In genomic region chr18:76819411-76820136, GRCh38 we compare ENCODE assay signal across 12 cellular contexts. TPM values are rescaled to one million over a fixed set of nuclear protein-coding genes. Genes with fewer than 3 reads are reported as not detected.
DNase-seq lines count a peak whose midpoint lies in the region; ATAC-seq and TF ChIP-seq lines count a peak whose summit lies in the region.
"Had no signal": no experiment of that assay in that cellular context is flagged by ENCODE, and none has a peak within 500 bp of the region (broad histone marks: within the 10 kb centered on the region; RNA-seq: fewer than 3 reads in every experiment).

No MANE protein-coding gene starts in this region.

- ATAC-seq in GM18907 (IDR thresholded peaks at IDR 0.05; ENCODE audit: unreplicated experiment), result no peak

- intact Hi-C loops in posterior cingulate gyrus (cut with DNase I), result no loop called here

- H3K27me3 Mint-ChIP-seq in activated CD4-positive, alpha-beta T cell treated with anti-CD3 and anti-CD28 coated beads, Interleukin-2, amount 10 ng/mL, durations not matched to agents 7 days and 5 days, result no peaks in the 10 kb centered on the region
- peaks cover 3% of the 10 kb centered on the region; the same call in 1 of the 2 replicates for H3K27me3 Mint-ChIP-seq in HFFc6 (ENCODE audit: insufficient read depth)
- H3K27me3 Mint-ChIP-seq in activated naive CD8-positive, alpha-beta T cell treated with anti-CD3 and anti-CD28 coated beads for 36 hours, result no peaks in the 10 kb centered on the region

- no peak for TF ChIP-seq CTCF in HFFc6 (IDR thresholded peaks at IDR 0.05)
- TF ChIP-seq CTCF in osteoblast (IDR thresholded peaks at IDR 0.05; ENCODE audit: extremely low read depth, low read depth, low read length), result no peak

- peaks cover 61% of the 10 kb centered on the region for H3K79me2 ChIP-seq in osteoblast (ENCODE audit: insufficient read depth, low read length)

- H3K4me1 Mint-ChIP-seq in activated CD4-positive, alpha-beta T cell treated with anti-CD3 and anti-CD28 coated beads, Interleukin-2, amount 10 ng/mL, durations not matched to agents 7 days and 5 days, result peaks cover 42% of the 10 kb centered on the region
- H3K4me1 Mint-ChIP-seq in HFFc6 (ENCODE audit: low read depth), result peaks cover 29% of the 10 kb centered on the region
- H3K4me1 Mint-ChIP-seq in activated naive CD8-positive, alpha-beta T cell treated with anti-CD3 and anti-CD28 coated beads for 36 hours, result peaks cover 29% of the 10 kb centered on the region

- peaks cover 31% of the 10 kb centered on the region for H3K36me3 Mint-ChIP-seq in activated CD4-positive, alpha-beta T cell treated with anti-CD3 and anti-CD28 coated beads, Interleukin-2, amount 10 ng/mL, durations not matched to agents 7 days and 5 days (ENCODE audit: low read depth)
- peaks cover 17% of the 10 kb centered on the region for H3K36me3 Mint-ChIP-seq in HFFc6 (ENCODE audit: low read depth)
- H3K36me3 Mint-ChIP-seq in activated naive CD8-positive, alpha-beta T cell treated with anti-CD3 and anti-CD28 coated beads for 36 hours, result peaks cover 21% of the 10 kb centered on the region

- H4K20me1 ChIP-seq in osteoblast (ENCODE audit: insufficient read depth, low read length), result peaks cover 13% of the 10 kb centered on the region

- POLR2A ChIA-PET in activated CD4-positive, alpha-beta T cell treated with anti-CD3 and anti-CD28 coated beads, Interleukin-2, amount 10 ng/mL, durations not matched to agents 7 days and 5 days (lab: Charles Lee), result no interaction called here

- H3K36me3 ChIP-seq in osteoblast (ENCODE audit: insufficient read depth, low read length), result peaks cover 4% of the 10 kb centered on the region

- H3K4me3 ChIP-seq in osteoblast (ENCODE audit: insufficient read depth, low read length), result no peak overlapping the region
- H3K4me3 ChIP-seq: upper lobe of left lung had no signal

- H3K27me3 ChIP-seq in osteoblast (ENCODE audit: insufficient read depth, low read length), result no peaks in the 10 kb centered on the region
- H3K27me3 ChIP-seq: upper lobe of left lung had no signal

- H3K4me2 ChIP-seq in osteoblast (ENCODE audit: insufficient read depth, low read length), result peak overlapping the region; percentile 28

- H3K4me1 ChIP-seq in osteoblast (ENCODE audit: insufficient read depth, low read length), result peaks cover 9% of the 10 kb centered on the region

- H3K9me3 Mint-ChIP-seq in activated CD4-positive, alpha-beta T cell treated with anti-CD3 and anti-CD28 coated beads, Interleukin-2, amount 10 ng/mL, durations not matched to agents 7 days and 5 days, result no peaks in the 10 kb centered on the region
- H3K9me3 Mint-ChIP-seq in HFFc6, result no peaks in the 10 kb centered on the region
- no peaks in the 10 kb centered on the region for H3K9me3 Mint-ChIP-seq in activated naive CD8-positive, alpha-beta T cell treated with anti-CD3 and anti-CD28 coated beads for 36 hours

- H3K4me3 Mint-ChIP-seq in activated CD4-positive, alpha-beta T cell treated with anti-CD3 and anti-CD28 coated beads, Interleukin-2, amount 10 ng/mL, durations not matched to agents 7 days and 5 days, result peak overlapping the region; percentile 94
- H3K4me3 Mint-ChIP-seq in HFFc6, result peak overlapping the region; percentile 86
- H3K4me3 Mint-ChIP-seq in activated naive CD8-positive, alpha-beta T cell treated with anti-CD3 and anti-CD28 coated beads for 36 hours, result peak overlapping the region; percentile 40

- no peak overlapping the region for H3K27ac Mint-ChIP-seq in activated CD4-positive, alpha-beta T cell treated with anti-CD3 and anti-CD28 coated beads, Interleukin-2, amount 10 ng/mL, durations not matched to agents 7 days and 5 days
- H3K27ac Mint-ChIP-seq in HFFc6, result no peak overlapping the region
- no peak overlapping the region for H3K27ac Mint-ChIP-seq in activated naive CD8-positive, alpha-beta T cell treated with anti-CD3 and anti-CD28 coated beads for 36 hours

- no peak overlapping the region for H3K27ac ChIP-seq in osteoblast (ENCODE audit: low read depth, low read length)
- H3K27ac ChIP-seq: upper lobe of left lung had no signal

- H3K9me3 ChIP-seq in osteoblast (ENCODE audit: low read depth, low read length), result no peaks in the 10 kb centered on the region
- H3K9me3 ChIP-seq: upper lobe of left lung had no signal

- CTCF ChIA-PET in activated CD4-positive, alpha-beta T cell treated with anti-CD3 and anti-CD28 coated beads, Interleukin-2, amount 10 ng/mL, durations not matched to agents 7 days and 5 days (lab: Charles Lee), result interaction anchor here (1.0 to 3.7 kb wide), 2 partner anchors 11 to 17 kb away, joined by 3 to 23 read pairs; no protein-coding TSS in a partner anchor

- no peak overlapping the region for H2AFZ ChIP-seq in osteoblast (ENCODE audit: low read length)

- DNase-seq in activated CD4-positive, alpha-beta T cell treated with anti-CD3 and anti-CD28 coated beads, Interleukin-2, amount 10 ng/mL, durations not matched to agents 7 days and 5 days, result no peak
- no peak for DNase-seq in activated CD4-positive, alpha-beta T cell treated with anti-CD3 and anti-CD28 coated beads for 4 hours
- DNase-seq in HFFc6 (no peak), osteoblast (ENCODE audit: insufficient read length, low spot score, missing footprints) (no peak), posterior cingulate gyrus (no peak)
- no peak for DNase-seq in activated naive CD8-positive, alpha-beta T cell treated with anti-CD3 and anti-CD28 coated beads for 36 hours
- DNase-seq in central memory CD4-positive, alpha-beta T cell, result no peak
- DNase-seq: islet precursor cell, NCI-H226, small intestine, upper lobe of left lung had no signal

RNA-seq across cellular contexts. Expression of gene ZNF236, which starts 2.8 kb away (rescaled TPM):
- 10 to 100 TPM; 23.9 to 27.7 TPM for total RNA-seq in activated CD4-positive, alpha-beta T cell treated with anti-CD3 and anti-CD28 coated beads, Interleukin-2, amount 10 ng/mL, durations not matched to agents 7 days and 5 days
- 10 to 100 TPM in 1 of 6 experiments, 1 to 10 TPM in 5; 6.3 to 10.4 (median 8.1) TPM for total RNA-seq in HFFc6 (2021; fragmentation: NEBNext Ultra II Directional; extraction: Animal tissue kit (Norgen Biotek cat#: 25700))
- total RNA-seq in activated naive CD8-positive, alpha-beta T cell treated with anti-CD3 and anti-CD28 coated beads for 36 hours, result 10 to 100 TPM; 12.0 to 14.3 TPM
- total RNA-seq in osteoblast, result 11.6 and 14.7 TPM in 2 replicates

Comparison
In these comparisons a context has a peak if more than half of its experiments do, and no peak if none do; other contexts are left out.
1. H3K4me3 Mint-ChIP-seq: peak in every context shown above with its lines; median percentile 94 in activated CD4-positive, alpha-beta T cell treated with anti-CD3 and anti-CD28 coated beads, Interleukin-2, amount 10 ng/mL, durations not matched to agents 7 days and 5 days; 86 in HFFc6; 40 in activated naive CD8-positive, alpha-beta T cell treated with anti-CD3 and anti-CD28 coated beads for 36 hours.